In the genomic region with DNA sequence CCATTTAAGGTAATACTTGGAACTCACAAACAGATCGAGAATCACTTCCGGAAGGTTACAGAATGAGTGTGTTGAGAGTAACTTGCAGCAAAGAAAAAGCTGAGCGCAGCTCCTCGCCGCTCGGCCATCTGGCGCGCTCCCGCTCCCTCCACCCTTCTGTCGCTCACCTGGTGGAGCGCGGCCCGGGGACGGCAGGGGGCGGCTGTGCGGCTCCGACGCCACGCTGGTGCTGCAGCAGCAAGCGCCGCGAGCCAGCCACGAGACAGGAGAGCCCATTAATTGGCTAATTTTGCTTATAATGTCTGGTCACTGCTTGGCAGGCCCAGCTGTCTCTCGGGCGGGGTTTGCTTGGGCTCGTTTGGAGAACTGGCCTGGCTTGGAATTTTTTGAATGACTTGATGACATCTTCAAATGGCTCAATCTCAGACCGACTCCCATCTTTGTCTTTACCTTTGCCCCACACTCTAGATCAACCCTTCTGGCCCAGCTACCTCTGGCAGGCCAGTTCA, we compare ENCODE assay signal across 8 cellular contexts.
DNase-seq lines count a peak whose midpoint lies in the region; ATAC-seq, FAIRE-seq and TF ChIP-seq lines count a peak whose summit lies in the region.

No MANE protein-coding gene starts in this region.

- no peak overlapping the region for H3K23ac ChIP-seq in IMR-90 (ENCODE audit: low read depth, low read length)

- dilution Hi-C loops in mammary epithelial cell (cut with HindIII; ENCODE audit: low sequenced_read_pairs) (loop anchor here (5.0 kb wide), 1 partner anchor 88 kb away; no protein-coding TSS in a partner anchor), IMR-90 (cut with HindIII; ENCODE audit: low sequenced_read_pairs, unreplicated experiment) (no loop called here)

- BruUV-seq in mammary epithelial cell (replicated peaks; lab: Mats Ljungman, UMichigan) = no TSS peak
- BruUV-seq in IMR-90 (replicated peaks; lab: Mats Ljungman, UMichigan) = no TSS peak

- H3K56ac ChIP-seq in IMR-90 (ENCODE audit: extremely low read depth, insufficient read depth, low read length) = no peak overlapping the region

- no peak overlapping the region for H2BK120ac ChIP-seq in IMR-90 (ENCODE audit: low read depth, low read length)

- H3K4me3 ChIP-seq in mammary epithelial cell (replicated peaks in 1 of 3; ENCODE audit: insufficient read depth in 1 of 3, low read depth in 2 of 3, low read length in 3 of 3) (no peak overlapping the region), breast epithelium (peak overlapping the region in 1 of 3 donors; percentile 49), IMR-90 (ENCODE audit: insufficient read depth, low read depth, low read length) (no peak overlapping the region), kidney (ENCODE audit: low read length in 2 of 2) (peak overlapping the region in 1 of 2 donors; percentile 10), spleen (peak overlapping the region in 1 of 8 donors; percentile 11)

- no peak for TF ChIP-seq RAD21 in IMR-90 (IDR thresholded peaks at IDR 0.05; ENCODE audit: low read length)

- peak in 1 of 2 donors; percentile 25 for TF ChIP-seq CTCF in mammary epithelial cell (conservative IDR thresholded peaks at IDR 0.05 in 1 of 2, IDR thresholded peaks at IDR 0.05 in 1 of 2; ENCODE audit: extremely low read depth in 1 of 2, insufficient read depth in 1 of 2, low read depth in 1 of 2, low read length in 2 of 2)
- no peak for TF ChIP-seq CTCF in breast epithelium (IDR thresholded peaks at IDR 0.05)
- TF ChIP-seq CTCF in IMR-90 (conservative IDR thresholded peaks at IDR 0.05; ENCODE audit: low read depth, low read length) = no peak
- TF ChIP-seq CTCF in kidney (IDR thresholded peaks at IDR 0.05; ENCODE audit: borderline replicate concordance, extremely low read depth, insufficient read depth) = peak; percentile 29
- no peak for TF ChIP-seq CTCF in spleen (IDR thresholded peaks at IDR 0.05 in 8 of 11, conservative IDR thresholded peaks at IDR 0.05 in 3 of 11)

- 0 out of 2 replicates have a peak overlapping the region, but pooled peaks have one; percentile 16 for H3K14ac ChIP-seq in IMR-90 (replicated peaks; ENCODE audit: low read depth, low read length)

- no peak overlapping the region for H3K4me3 Mint-ChIP-seq in stimulated activated memory B cell treated with anti-CD40 and anti-IgM and Interleukin-4, amounts not matched to agents 10 μg/mL and 1 μg/mL and 100 μg/mL, for 72 hours

- no peak overlapping the region for H2BK15ac ChIP-seq in IMR-90 (ENCODE audit: low read depth, low read length)

- peak overlapping the region; percentile 57 for H2AFZ ChIP-seq in mammary epithelial cell (ENCODE audit: low read depth, low read length)
- no peak overlapping the region for H2AFZ ChIP-seq in IMR-90 (replicated peaks; ENCODE audit: low read length, poor library complexity)

- no peaks in the 10 kb centered on the region for H3K36me3 ChIP-seq in mammary epithelial cell (ENCODE audit: insufficient read depth, low read length)
- H3K36me3 ChIP-seq in breast epithelium = no peaks in the 10 kb centered on the region
- H3K36me3 ChIP-seq in IMR-90 (ENCODE audit: control insufficient read depth, insufficient read depth, low read length) = no peaks in the 10 kb centered on the region
- H3K36me3 ChIP-seq in kidney (ENCODE audit: control insufficient read depth in 1 of 2, insufficient read depth in 2 of 2, low read length in 2 of 2) = no peaks in the 10 kb centered on the region
- H3K36me3 ChIP-seq in spleen = no peaks in the 10 kb centered on the region

- H4K91ac ChIP-seq in IMR-90 (ENCODE audit: insufficient read depth, low read depth, low read length) = no peak overlapping the region

- CTCF ChIA-PET in mammary epithelial cell (lab: Charles Lee; ENCODE audit: low non-redundant PET) (no interaction called here), IMR-90 (lab: Yijun Ruan, JAX) (interaction anchor here (0.6 to 0.8 kb wide), 3 partner anchors 12 to 167 kb away, joined by 3 to 5 read pairs (median 3); no protein-coding TSS in a partner anchor)

- ATAC-seq in IMR-90 (ENCODE audit: low read depth) = no peak
- ATAC-seq in activated naive CD4-positive, alpha-beta T cell treated with anti-CD3 and anti-CD28 coated beads, Interleukin-2, amount 50 U/mL, for 72 hours = peak; percentile 95 to 98
- peak; percentile 27 for ATAC-seq in stimulated activated memory B cell treated with anti-CD40 and anti-IgM and Interleukin-4, amounts not matched to agents 10 μg/mL and 1 μg/mL and 100 μg/mL, for 72 hours

- H3K9ac ChIP-seq in mammary epithelial cell (ENCODE audit: insufficient read depth, low read length) = no peak overlapping the region
- no peak overlapping the region for H3K9ac ChIP-seq in IMR-90 (ENCODE audit: low read depth, low read length)
- H3K9ac ChIP-seq in kidney (ENCODE audit: low read length in 2 of 2) = no peak overlapping the region

- H4K8ac ChIP-seq in IMR-90 (ENCODE audit: low read depth in 2 of 2, low read length in 2 of 2) = no peak overlapping the region

- no peak for FAIRE-seq in kidney (lab: Jason Lieb, UNC)

- no peak overlapping the region for H2BK5ac ChIP-seq in IMR-90 (ENCODE audit: low read depth, low read length, poor library complexity, severe bottlenecking)

- H4K5ac ChIP-seq in IMR-90 (ENCODE audit: low read depth, low read length) = no peak overlapping the region

- H4K20me1 ChIP-seq in mammary epithelial cell (ENCODE audit: insufficient read depth, low read length) = no peaks in the 10 kb centered on the region
- no peaks in the 10 kb centered on the region for H4K20me1 ChIP-seq in IMR-90 (ENCODE audit: insufficient read depth, low read length)

- intact Hi-C loops in mammary epithelial cell (cut with micrococcal nuclease) = no loop called here
- intact Hi-C loops in breast epithelium (cut with DNase I; ENCODE audit: low total_unique reads) = no loop called here
- intact Hi-C loops in IMR-90 (cut with micrococcal nuclease) = no loop called here
- intact Hi-C loops in kidney (cut with DNase I) = no loop called here
- intact Hi-C loops in spleen (cut with DNase I; ENCODE audit: low total_unique reads) = no loop called here

- H3K4ac ChIP-seq in IMR-90 (ENCODE audit: low read depth, low read length) = peak overlapping the region; percentile 16; the same call in 1 of the 2 replicates

- POLR2A ChIA-PET in IMR-90 (lab: Charles Lee; ENCODE audit: unreplicated experiment) = no interaction called here

- no peak overlapping the region for H3K27ac ChIP-seq in mammary epithelial cell (ENCODE audit: insufficient read depth, low read depth, low read length)
- H3K27ac ChIP-seq in breast epithelium = no peak overlapping the region
- no peak overlapping the region for H3K27ac ChIP-seq in IMR-90 (ENCODE audit: insufficient read depth, low read length)
- H3K27ac ChIP-seq in kidney (ENCODE audit: low read depth in 2 of 2, low read length in 2 of 2) = no peak overlapping the region
- H3K27ac ChIP-seq in spleen = no peak overlapping the region

- no peaks in the 10 kb centered on the region for H3K4me1 Mint-ChIP-seq in stimulated activated memory B cell treated with anti-CD40 and anti-IgM and Interleukin-4, amounts not matched to agents 10 μg/mL and 1 μg/mL and 100 μg/mL, for 72 hours

- no peaks in the 10 kb centered on the region for H3K79me1 ChIP-seq in IMR-90 (ENCODE audit: low read depth in 1 of 2, low read length in 2 of 2)

- H3K27me3 Mint-ChIP-seq in stimulated activated memory B cell treated with anti-CD40 and anti-IgM and Interleukin-4, amounts not matched to agents 10 μg/mL and 1 μg/mL and 100 μg/mL, for 72 hours = peaks cover 10% of the 10 kb centered on the region

- peak overlapping the region; percentile 39 for H3K4me2 ChIP-seq in mammary epithelial cell (ENCODE audit: insufficient read depth, low read depth, low read length)
- no peak overlapping the region for H3K4me2 ChIP-seq in IMR-90 (ENCODE audit: low read depth, low read length)

- no peaks in the 10 kb centered on the region for H3K9me3 ChIP-seq in mammary epithelial cell (replicated peaks; ENCODE audit: insufficient read depth, low read length)
- no peaks in the 10 kb centered on the region for H3K9me3 ChIP-seq in breast epithelium
- no peaks in the 10 kb centered on the region; the same call in 1 of the 2 replicates for H3K9me3 ChIP-seq in IMR-90 (ENCODE audit: control insufficient read depth, insufficient read depth, low read length)
- H3K9me3 ChIP-seq in kidney (ENCODE audit: control insufficient read depth in 1 of 2, low read length in 2 of 2) = no peaks in the 10 kb centered on the region
- H3K9me3 ChIP-seq in spleen = no peaks in the 10 kb centered on the region

- peaks cover 0 to 4% of the 10 kb centered on the region in 2 donors for H3K9me3 Mint-ChIP-seq in activated naive CD4-positive, alpha-beta T cell treated with anti-CD3 and anti-CD28 coated beads, Interleukin-2, amount 50 U/mL, for 72 hours
- peaks cover 3% of the 10 kb centered on the region for H3K9me3 Mint-ChIP-seq in stimulated activated memory B cell treated with anti-CD40 and anti-IgM and Interleukin-4, amounts not matched to agents 10 μg/mL and 1 μg/mL and 100 μg/mL, for 72 hours

- no peak overlapping the region for H3K18ac ChIP-seq in IMR-90 (ENCODE audit: low read depth, low read length)

- peaks cover 0 to 7% of the 10 kb centered on the region in 2 donors for H3K36me3 Mint-ChIP-seq in activated naive CD4-positive, alpha-beta T cell treated with anti-CD3 and anti-CD28 coated beads, Interleukin-2, amount 50 U/mL, for 72 hours
- no peaks in the 10 kb centered on the region for H3K36me3 Mint-ChIP-seq in stimulated activated memory B cell treated with anti-CD40 and anti-IgM and Interleukin-4, amounts not matched to agents 10 μg/mL and 1 μg/mL and 100 μg/mL, for 72 hours

- H2AK5ac ChIP-seq in IMR-90 (ENCODE audit: low read depth, low read length) = no peak overlapping the region

- H3K4me1 ChIP-seq in mammary epithelial cell (ENCODE audit: insufficient read depth, low read length) = no peaks in the 10 kb centered on the region
- no peaks in the 10 kb centered on the region for H3K4me1 ChIP-seq in breast epithelium
- no peaks in the 10 kb centered on the region for H3K4me1 ChIP-seq in IMR-90 (ENCODE audit: control insufficient read depth, insufficient read depth, low read length)
- no peaks in the 10 kb centered on the region for H3K4me1 ChIP-seq in kidney (ENCODE audit: control insufficient read depth in 1 of 2, insufficient read depth in 1 of 2, low read depth in 1 of 2, low read length in 2 of 2)
- peaks cover 0 to 6% (median 0%) of the 10 kb centered on the region in 6 donors for H3K4me1 ChIP-seq in spleen

- H3K27ac Mint-ChIP-seq in activated naive CD4-positive, alpha-beta T cell treated with anti-CD3 and anti-CD28 coated beads, Interleukin-2, amount 50 U/mL, for 72 hours = peak overlapping the region in 1 of 2 donors; percentile 83
- no peak overlapping the region for H3K27ac Mint-ChIP-seq in stimulated activated memory B cell treated with anti-CD40 and anti-IgM and Interleukin-4, amounts not matched to agents 10 μg/mL and 1 μg/mL and 100 μg/mL, for 72 hours

- H2AK9ac ChIP-seq in IMR-90 (replicated peaks; ENCODE audit: low read depth, low read length, poor library complexity) = peak overlapping the region; percentile 53

- no peak overlapping the region for H2BK20ac ChIP-seq in IMR-90 (ENCODE audit: low read depth, low read length)

- WGBS in mammary epithelial cell (ENCODE audit: low coverage, missing lambda C conversion rate) = 41% methylated on average over 15 of the region's 27 CpGs
- WGBS in IMR-90 (ENCODE audit: extremely low coverage in 2 of 2, insufficient read length in 1 of 2), 2 experiments = 45% methylated on average over 13 of the region's 27 CpGs; no CpG with 5 or more reads in 1 of the 2 experiments
- 7 to 21% (median 9%) methylated on average over 27 of the region's 27 CpGs for WGBS in spleen, 5 donors

- no peaks in the 10 kb centered on the region for H3K9me1 ChIP-seq in IMR-90 (ENCODE audit: insufficient read depth, low read length)

- in situ Hi-C loops in mammary epithelial cell (cut with MboI; ENCODE audit: low sequenced_read_pairs in 2 of 2) = no loop called here
- in situ Hi-C loops in IMR-90 (cut with MboI; ENCODE audit: low sequenced_read_pairs) = no loop called here

- no peak for DNase-seq in mammary epithelial cell
- no peak for DNase-seq in breast epithelium (ENCODE audit: low spot score in 2 of 2)
- no peak for DNase-seq in IMR-90
- DNase-seq in activated naive CD4-positive, alpha-beta T cell treated with anti-CD3 and anti-CD28 coated beads, Interleukin-2, amount 50 U/mL, for 72 hours (ENCODE audit: low spot score in 2 of 2) = peak; percentile 49 to 61
- peak; percentile 77 for DNase-seq in kidney
- DNase-seq in spleen = no peak
- DNase-seq in putamen (ENCODE audit: low spot score) = no peak

- no peak for TF ChIP-seq POLR2A in breast epithelium (IDR thresholded peaks at IDR 0.05)
- no peak for TF ChIP-seq POLR2A in IMR-90 (IDR thresholded peaks at IDR 0.05; ENCODE audit: low read depth, low read length)
- no peak for TF ChIP-seq POLR2A in spleen (IDR thresholded peaks at IDR 0.05)

- peaks cover 2% of the 10 kb centered on the region for H3K27me3 ChIP-seq in mammary epithelial cell (ENCODE audit: insufficient read depth, low read length)
- no peaks in the 10 kb centered on the region for H3K27me3 ChIP-seq in breast epithelium
- H3K27me3 ChIP-seq in IMR-90 (ENCODE audit: control insufficient read depth, insufficient read depth, low read length) = peaks cover 3% of the 10 kb centered on the region; the same call in 1 of the 2 replicates
- H3K27me3 ChIP-seq in spleen (replicated peaks in 1 of 7) = peaks cover 0 to 27% (median 0%) of the 10 kb centered on the region in 7 donors

- no peaks in the 10 kb centered on the region for H3K79me2 ChIP-seq in mammary epithelial cell (ENCODE audit: insufficient read depth, low read length)

Comparison
In these comparisons a context has a peak if more than half of its experiments do, and no peak if none do; other contexts are left out.
1. DNase-seq: peak in activated naive CD4-positive, alpha-beta T cell treated with anti-CD3 and anti-CD28 coated beads, Interleukin-2, amount 50 U/mL, for 72 hours (2 of 2) and kidney (single experiment); none in mammary epithelial cell (single experiment), breast epithelium (0 of 2), IMR-90 (single experiment), spleen (single experiment) and putamen (single experiment).